In genomic region chr18:33669589-33669988, GRCh38 we compare ENCODE assay signal across 26 cellular contexts.
A peak's percentile ranks its signal among the peaks of the same experiment; 100 is the strongest.
DNase-seq lines count a peak whose midpoint lies in the region; ATAC-seq, FAIRE-seq and TF ChIP-seq lines count a peak whose summit lies in the region.
"Had no signal": no experiment of that assay in that cellular context is flagged by ENCODE, and none has a peak within 500 bp of the region (broad histone marks: within the 10 kb centered on the region; RNA-seq: fewer than 3 reads in every experiment).

No MANE protein-coding gene starts in this region.

- peak overlapping the region; percentile 20; the same call in 1 of the 2 replicates for H3K4me2 ChIP-seq in MM.1S (ENCODE audit: low read depth, low read length)
- H3K4me2 ChIP-seq in GM12878 (ENCODE audit: control insufficient read depth, insufficient read depth) = no peak overlapping the region
- H3K4me2 ChIP-seq: BLaER1 had no signal

- TF ChIP-seq POLR2A in GM12878 (IDR thresholded peaks at IDR 0.05; ENCODE audit: low read depth, low read length) = no peak

- no peak overlapping the region for H2AFZ ChIP-seq in MM.1S (ENCODE audit: low read length)
- no peak overlapping the region for H2AFZ ChIP-seq in GM12878 (ENCODE audit: control insufficient read depth, low read depth, low read length)

- no peak for TF ChIP-seq EP300 in GM12878 (IDR thresholded peaks at IDR 0.05; ENCODE audit: borderline replicate concordance in 1 of 2, control insufficient read depth in 1 of 2, low read depth in 2 of 2, low read length in 2 of 2)

- BruUV-seq in GM12878 (replicated peaks; lab: Mats Ljungman, UMichigan) = no TSS peak

- no peak for ATAC-seq in GM12878
- no peak for ATAC-seq in stimulated activated effector memory CD8-positive, alpha-beta T cell treated with anti-CD3 and anti-CD28 coated beads, Interleukin-12 subunit alpha, Interleukin-12 subunit beta, amount 100 ng/mL, for 72 hours

- no peak for TF ChIP-seq CTCF in HEK293 (tag by site-specific recombination; IDR thresholded peaks at IDR 0.05)
- no peak for TF ChIP-seq CTCF in MM.1S (IDR thresholded peaks at IDR 0.05; ENCODE audit: low read length)
- TF ChIP-seq CTCF in GM12878 (IDR thresholded peaks at IDR 0.05 in 2 of 3, conservative IDR thresholded peaks at IDR 0.05 in 1 of 3; ENCODE audit: control insufficient read depth in 2 of 3, extremely low read depth in 1 of 3, insufficient read depth in 1 of 3, low read depth in 3 of 3, low read length in 3 of 3) = no peak

- H3K9ac ChIP-seq in MM.1S (ENCODE audit: low read length) = no peak overlapping the region
- H3K9ac ChIP-seq in GM12878 (ENCODE audit: control insufficient read depth, insufficient read depth, low read length) = no peak overlapping the region
- H3K9ac ChIP-seq: BLaER1 had no signal

- POLR2A ChIA-PET in HEK293 (lab: Yijun Ruan, JAX) (no interaction called here), HEK293T (lab: Yijun Ruan, JAX) (no interaction called here), GM12878 (lab: Charles Lee) (no interaction called here)

- H3K4me1 ChIP-seq in HEK293 (ENCODE audit: control insufficient read depth, insufficient read depth, low read length) (peaks cover 32% of the 10 kb centered on the region), MM.1S (ENCODE audit: low read length) (peaks cover 36% of the 10 kb centered on the region), GM12878 (ENCODE audit: control insufficient read depth, insufficient read depth, low read length) (no peaks in the 10 kb centered on the region)
- H3K4me1 ChIP-seq: BE2C, BLaER1 had no signal

- H3K9me3 ChIP-seq in HEK293 (ENCODE audit: control insufficient read depth, insufficient read depth, low read depth, low read length) (no peaks in the 10 kb centered on the region), MM.1S (replicated peaks; ENCODE audit: insufficient read depth, low read length) (no peaks in the 10 kb centered on the region), GM12878 (replicated peaks; ENCODE audit: control insufficient read depth, insufficient read depth, low read length) (no peaks in the 10 kb centered on the region)
- H3K9me3 ChIP-seq: BE2C, BLaER1 had no signal

- SMC1A ChIA-PET in GM12878 (lab: Charles Lee; ENCODE audit: uncharacterized antibody, unreplicated experiment) = no interaction called here

- H4K20me1 ChIP-seq in MM.1S (ENCODE audit: insufficient read depth, low read length) (no peaks in the 10 kb centered on the region), GM12878 (ENCODE audit: control insufficient read depth, insufficient read depth) (no peaks in the 10 kb centered on the region)
- H4K20me1 ChIP-seq: BLaER1 had no signal

- H3K27ac ChIP-seq in HEK293 (ENCODE audit: extremely low read depth, low read depth, low read length) (no peak overlapping the region; the same call in 1 of the 2 replicates), MM.1S (ENCODE audit: low read length) (no peak overlapping the region), GM12878 (ENCODE audit: control insufficient read depth, insufficient read depth) (no peak overlapping the region)
- H3K27ac ChIP-seq: BLaER1 had no signal

- no peak for TF ChIP-seq RAD21 in GM12878 (IDR thresholded peaks at IDR 0.05; ENCODE audit: insufficient read depth, low read depth, low read length)

- peaks cover 7% of the 10 kb centered on the region for H3K9me3 Mint-ChIP-seq in stimulated activated effector memory CD8-positive, alpha-beta T cell treated with anti-CD3 and anti-CD28 coated beads, Interleukin-12 subunit alpha, Interleukin-12 subunit beta, amount 100 ng/mL, for 72 hours

- H3K27ac Mint-ChIP-seq in stimulated activated effector memory CD8-positive, alpha-beta T cell treated with anti-CD3 and anti-CD28 coated beads, Interleukin-12 subunit alpha, Interleukin-12 subunit beta, amount 100 ng/mL, for 72 hours = no peak overlapping the region
- H3K27ac Mint-ChIP-seq: CD14-positive monocyte; CD4-positive, alpha-beta memory T cell; CD4-positive, CD25-positive, alpha-beta regulatory T cell; CD8-positive, alpha-beta memory T cell had no signal

- DNase-seq in HEK293T (ENCODE audit: extremely low spot score) = peak; percentile 26
- no peak for DNase-seq in MM.1S
- no peak for DNase-seq in GM12878 (ENCODE audit: low read depth, low spot score)
- DNase-seq in SIG-M5 treated with dmso at 0.1 percent for 504 hours (lab: John Stamatoyannopoulos, UW; ENCODE audit: unreplicated experiment) = no peak
- DNase-seq in DMS153 (lab: John Stamatoyannopoulos, UW) = no peak
- DNase-seq in stimulated activated effector memory CD8-positive, alpha-beta T cell treated with anti-CD3 and anti-CD28 coated beads, Interleukin-12 subunit alpha, Interleukin-12 subunit beta, amount 100 ng/mL, for 72 hours (ENCODE audit: low spot score in 2 of 2) = no peak
- no peak for DNase-seq in hippocampal formation (lab: John Stamatoyannopoulos, UW)
- DNase-seq: 8988T; ACHN; BE2C; C1 segment of cervical spinal cord; CD4-positive, alpha-beta memory T cell; CD4-positive, CD25-positive, alpha-beta regulatory T cell; CD8-positive, alpha-beta memory T cell; COR-L47; DMS 273 treated with DMSO at 0.1 percent for 48 hours; DMS79 treated with DMSO at 0.1 percent for 48 hours; GF-D8 had no signal

- H3F3A ChIP-seq in MM.1S (ENCODE audit: insufficient read depth, low read length) = peaks cover 8% of the 10 kb centered on the region

- no peak overlapping the region for H3K4me3 Mint-ChIP-seq in stimulated activated effector memory CD8-positive, alpha-beta T cell treated with anti-CD3 and anti-CD28 coated beads, Interleukin-12 subunit alpha, Interleukin-12 subunit beta, amount 100 ng/mL, for 72 hours
- H3K4me3 Mint-ChIP-seq: CD14-positive monocyte; CD4-positive, alpha-beta memory T cell; CD4-positive, CD25-positive, alpha-beta regulatory T cell; CD8-positive, alpha-beta memory T cell had no signal

- FAIRE-seq in GM12878 (lab: Jason Lieb, UNC) = peak; percentile 52
- FAIRE-seq: A204.1, G401.6, GM12892, GM18507, GM19239 had no signal

- CTCF ChIA-PET in HEK293 (lab: Yijun Ruan, JAX) (no interaction called here), HEK293T (lab: Yijun Ruan, JAX) (no interaction called here), GM12878 (lab: Yijun Ruan, JAX) (no interaction called here)

- H3K36me3 ChIP-seq in HEK293 (ENCODE audit: control insufficient read depth in 2 of 2, insufficient read depth in 1 of 2, low read length in 2 of 2) (no peaks in the 10 kb centered on the region), MM.1S (replicated peaks; ENCODE audit: insufficient read depth, low read length) (no peaks in the 10 kb centered on the region), GM12878 (ENCODE audit: control insufficient read depth in 2 of 2, insufficient read depth in 2 of 2, low read length in 1 of 2) (no peaks in the 10 kb centered on the region)
- H3K36me3 ChIP-seq: BE2C, BLaER1 had no signal

- H3K79me2 ChIP-seq in MM.1S (ENCODE audit: low read length) (no peaks in the 10 kb centered on the region), GM12878 (ENCODE audit: control insufficient read depth, insufficient read depth, low read length) (no peaks in the 10 kb centered on the region)

- RAD21 ChIA-PET in GM12878 (lab: Charles Lee; ENCODE audit: unreplicated experiment) = no interaction called here

- intact Hi-C loops in GM12878 (cut with micrococcal nuclease; ENCODE audit: unreplicated experiment) = no loop called here

- no peak overlapping the region for H3K4me3 ChIP-seq in HEK293 (ENCODE audit: low read depth, low read length)
- no peak overlapping the region for H3K4me3 ChIP-seq in MM.1S (ENCODE audit: low read length)
- no peak overlapping the region for H3K4me3 ChIP-seq in GM12878
- H3K4me3 ChIP-seq: BLaER1 had no signal

- H3K36me3 Mint-ChIP-seq in stimulated activated effector memory CD8-positive, alpha-beta T cell treated with anti-CD3 and anti-CD28 coated beads, Interleukin-12 subunit alpha, Interleukin-12 subunit beta, amount 100 ng/mL, for 72 hours = no peaks in the 10 kb centered on the region
- H3K36me3 Mint-ChIP-seq: CD14-positive monocyte; CD4-positive, alpha-beta memory T cell; CD4-positive, CD25-positive, alpha-beta regulatory T cell; CD8-positive, alpha-beta memory T cell had no signal

- H3K4me1 Mint-ChIP-seq in stimulated activated effector memory CD8-positive, alpha-beta T cell treated with anti-CD3 and anti-CD28 coated beads, Interleukin-12 subunit alpha, Interleukin-12 subunit beta, amount 100 ng/mL, for 72 hours = no peaks in the 10 kb centered on the region
- H3K4me1 Mint-ChIP-seq: CD14-positive monocyte; CD4-positive, alpha-beta memory T cell; CD4-positive, CD25-positive, alpha-beta regulatory T cell; CD8-positive, alpha-beta memory T cell had no signal

- WGBS in GM12878 (ENCODE audit: insufficient coverage, insufficient replicate concordance, low lambda C conversion rate, missing lambda C conversion rate) = 1% methylated on average over 5 of the region's 5 CpGs

- no peaks in the 10 kb centered on the region for H3K9me2 ChIP-seq in MM.1S (replicated peaks; ENCODE audit: insufficient read depth, low read length)

- H3K27me3 ChIP-seq in MM.1S (replicated peaks; ENCODE audit: insufficient read depth, low read length) (no peaks in the 10 kb centered on the region), GM12878 (replicated peaks in 1 of 2; ENCODE audit: control insufficient read depth in 2 of 2, insufficient read depth in 2 of 2, low read length in 1 of 2) (no peaks in the 10 kb centered on the region; a peak in 1 of 4 replicates)
- H3K27me3 ChIP-seq: BE2C, BLaER1 had no signal

- in situ Hi-C loops in GM12878 (cut with MboI) = no loop called here

TF ChIP-seq in HEK293, 187 proteins besides CTCF, POLR2A, EP300 and RAD21 (continues in another document):
- TF ChIP-seq ZXDB (tag by site-specific recombination; IDR thresholded peaks at IDR 0.05) = 0 out of 2 replicates have a peak, but pooled peaks have one; percentile 33

TF ChIP-seq in HEK293T, 16 proteins besides CTCF, POLR2A, EP300 and RAD21 (continues in another document):
- TF ChIP-seq CTBP1 (IDR thresholded peaks at IDR 0.05; ENCODE audit: borderline replicate concordance) (peak; percentile 52; the same call in 1 of the 2 replicates), L3MBTL2 (conservative IDR thresholded peaks at IDR 0.05) (no peak), NFRKB (IDR thresholded peaks at IDR 0.05) (no peak)

TF ChIP-seq in GM12878, 131 proteins besides CTCF, POLR2A, EP300 and RAD21:
- TF ChIP-seq TCF3 (IDR thresholded peaks at IDR 0.05; ENCODE audit: borderline replicate concordance, insufficient read depth, low read depth, low read length) (no peak), MYC (IDR thresholded peaks at IDR 0.05; ENCODE audit: insufficient read depth, insufficient read length, insufficient replicate concordance, low read length, severe bottlenecking) (no peak), NR2C2 (IDR thresholded peaks at IDR 0.05; ENCODE audit: borderline replicate concordance, control insufficient read depth, insufficient read length, low read depth) (no peak), EED (IDR thresholded peaks at IDR 0.05; ENCODE audit: low read depth) (no peak), STAT3 (IDR thresholded peaks at IDR 0.05; ENCODE audit: low read depth, low read length) (no peak), SRF (IDR thresholded peaks at IDR 0.05; ENCODE audit: low read depth in 2 of 2, low read length in 2 of 2) (no peak), POLR2AphosphoS5 (IDR thresholded peaks at IDR 0.05; ENCODE audit: low read length) (no peak), NBN (IDR thresholded peaks at IDR 0.05) (no peak), IRF4 (IDR thresholded peaks at IDR 0.05; ENCODE audit: low read depth, low read length) (no peak)
